1 cellular context compared by ENCODE assay signal in the genomic region with DNA sequence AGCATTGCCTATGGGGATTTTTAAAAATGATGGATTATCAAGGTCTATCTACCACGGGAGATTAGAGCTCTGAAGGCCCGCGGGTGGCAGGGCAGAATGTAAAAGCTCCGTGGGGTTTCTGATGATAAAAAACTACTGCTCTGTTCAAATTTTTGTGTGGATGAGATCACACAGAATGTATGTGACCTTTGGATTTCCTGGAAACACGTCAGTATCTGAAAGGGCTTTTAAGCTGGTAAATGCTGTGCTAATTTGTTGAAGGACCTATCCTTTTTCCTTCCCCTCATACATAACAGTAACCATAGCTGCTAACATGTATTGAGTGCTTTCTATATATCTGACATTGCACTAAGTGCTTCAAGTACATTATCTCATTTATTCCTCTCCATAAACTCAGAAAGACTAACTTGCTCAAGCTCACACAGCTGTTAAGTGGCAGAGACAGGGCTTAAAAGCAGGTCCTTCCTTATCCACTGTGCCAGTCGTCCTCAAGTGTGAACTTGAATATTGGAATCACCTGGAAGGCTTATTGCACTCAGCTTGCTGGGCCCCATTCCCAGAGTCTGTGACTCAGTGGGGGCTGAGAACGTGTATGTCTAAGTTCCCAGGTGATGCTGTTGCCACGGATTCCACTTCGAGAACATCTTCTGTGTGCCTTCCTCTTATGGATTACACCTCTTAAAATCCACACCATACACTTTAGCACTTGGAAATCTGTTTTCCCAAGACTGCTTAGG.
TF ChIP-seq lines count a peak whose summit lies in the region.

No MANE protein-coding gene starts in this region.

TF ChIP-seq in neural cell, 6 proteins besides CTCF, POLR2A, EP300 and RAD21 (continued from another document):
- TF ChIP-seq, protein P1, sequence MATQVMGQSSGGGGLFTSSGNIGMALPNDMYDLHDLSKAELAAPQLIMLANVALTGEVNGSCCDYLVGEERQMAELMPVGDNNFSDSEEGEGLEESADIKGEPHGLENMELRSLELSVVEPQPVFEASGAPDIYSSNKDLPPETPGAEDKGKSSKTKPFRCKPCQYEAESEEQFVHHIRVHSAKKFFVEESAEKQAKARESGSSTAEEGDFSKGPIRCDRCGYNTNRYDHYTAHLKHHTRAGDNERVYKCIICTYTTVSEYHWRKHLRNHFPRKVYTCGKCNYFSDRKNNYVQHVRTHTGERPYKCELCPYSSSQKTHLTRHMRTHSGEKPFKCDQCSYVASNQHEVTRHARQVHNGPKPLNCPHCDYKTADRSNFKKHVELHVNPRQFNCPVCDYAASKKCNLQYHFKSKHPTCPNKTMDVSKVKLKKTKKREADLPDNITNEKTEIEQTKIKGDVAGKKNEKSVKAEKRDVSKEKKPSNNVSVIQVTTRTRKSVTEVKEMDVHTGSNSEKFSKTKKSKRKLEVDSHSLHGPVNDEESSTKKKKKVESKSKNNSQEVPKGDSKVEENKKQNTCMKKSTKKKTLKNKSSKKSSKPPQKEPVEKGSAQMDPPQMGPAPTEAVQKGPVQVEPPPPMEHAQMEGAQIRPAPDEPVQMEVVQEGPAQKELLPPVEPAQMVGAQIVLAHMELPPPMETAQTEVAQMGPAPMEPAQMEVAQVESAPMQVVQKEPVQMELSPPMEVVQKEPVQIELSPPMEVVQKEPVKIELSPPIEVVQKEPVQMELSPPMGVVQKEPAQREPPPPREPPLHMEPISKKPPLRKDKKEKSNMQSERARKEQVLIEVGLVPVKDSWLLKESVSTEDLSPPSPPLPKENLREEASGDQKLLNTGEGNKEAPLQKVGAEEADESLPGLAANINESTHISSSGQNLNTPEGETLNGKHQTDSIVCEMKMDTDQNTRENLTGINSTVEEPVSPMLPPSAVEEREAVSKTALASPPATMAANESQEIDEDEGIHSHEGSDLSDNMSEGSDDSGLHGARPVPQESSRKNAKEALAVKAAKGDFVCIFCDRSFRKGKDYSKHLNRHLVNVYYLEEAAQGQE (IDR thresholded peaks at IDR 0.05; ENCODE audit: borderline replicate concordance), result peak; percentile 1
